In genomic region chr17:59706900-59707181, GRCh38 we compare ENCODE assay signal across 8 cellular contexts. TPM values are rescaled to one million over a fixed set of nuclear protein-coding genes. Genes with fewer than 3 reads are reported as not detected.
DNase-seq lines count a peak whose midpoint lies in the region; ATAC-seq and TF ChIP-seq lines count a peak whose summit lies in the region.

No MANE protein-coding gene starts in this region.

- H3K36me3 ChIP-seq in esophagus muscularis mucosa (peaks cover 0 to 9% (median 0%) of the 10 kb centered on the region in 4 donors), sigmoid colon (no peaks in the 10 kb centered on the region)

- TF ChIP-seq CTCF in GM12865 (IDR thresholded peaks at IDR 0.05; ENCODE audit: insufficient read depth, low read depth, low read length, missing control alignments), result no peak
- no peak for TF ChIP-seq CTCF in VCaP (conservative IDR thresholded peaks at IDR 0.05)
- TF ChIP-seq CTCF in esophagus muscularis mucosa (IDR thresholded peaks at IDR 0.05), result no peak
- no peak for TF ChIP-seq CTCF in sigmoid colon (IDR thresholded peaks at IDR 0.05)

- no peak for TF ChIP-seq EP300 in esophagus muscularis mucosa (IDR thresholded peaks at IDR 0.05)
- no peak for TF ChIP-seq EP300 in sigmoid colon (IDR thresholded peaks at IDR 0.05)

- TF ChIP-seq POLR2A in esophagus muscularis mucosa (IDR thresholded peaks at IDR 0.05; ENCODE audit: low read depth) (no peak), sigmoid colon (IDR thresholded peaks at IDR 0.05) (no peak)

- H3K4me3 ChIP-seq in GM12865 (ENCODE audit: low read depth, low read length) (peak overlapping the region; percentile 88), esophagus muscularis mucosa (peak overlapping the region; percentile 76 to 92 (median 76)), sigmoid colon (peak overlapping the region; percentile 64 to 86 (median 80))

- H3K9me3 ChIP-seq in esophagus muscularis mucosa (no peaks in the 10 kb centered on the region), sigmoid colon (no peaks in the 10 kb centered on the region)

- ATAC-seq in HG03439 (IDR thresholded peaks at IDR 0.05; ENCODE audit: unreplicated experiment), result no peak

- H3K27ac ChIP-seq in VCaP (peak overlapping the region; percentile 96), esophagus muscularis mucosa (replicated peaks in 1 of 4) (peak overlapping the region; percentile 90 to 96 (median 92)), sigmoid colon (peak overlapping the region; percentile 89 to 96 (median 92))

- H3K4me1 ChIP-seq in esophagus muscularis mucosa (peaks cover 29 to 52% (median 48%) of the 10 kb centered on the region in 4 donors), sigmoid colon (peaks cover 0 to 46% (median 37%) of the 10 kb centered on the region in 4 donors)

- no peaks in the 10 kb centered on the region for H3K27me3 ChIP-seq in esophagus muscularis mucosa
- H3K27me3 ChIP-seq in sigmoid colon, result no peaks in the 10 kb centered on the region

- WGBS in esophagus muscularis mucosa, result 0% methylated on average over 4 of the region's 14 CpGs
- WGBS in sigmoid colon, 2 donors, result 1% methylated on average over 14 of the region's 14 CpGs

- DNase-seq in GM12865 (ENCODE audit: low read depth), result no peak
- no peak for DNase-seq in esophagus muscularis mucosa (ENCODE audit: extremely low spot score)
- no peak for DNase-seq in sigmoid colon
- no peak for DNase-seq in epidermal melanocyte (ENCODE audit: insufficient read length, low spot score)
- no peak for DNase-seq in NCI-H2029 (lab: John Stamatoyannopoulos, UW)
- no peak for DNase-seq in iPS-NIHi11 (ENCODE audit: low spot score)

- intact Hi-C loops in esophagus muscularis mucosa (cut with DNase I), result no loop called here
- intact Hi-C loops in sigmoid colon (cut with DNase I), result loop anchor here (1.0 to 5.0 kb wide), 2 partner anchors 88 to 140 kb away; partner anchors contain the start of gene CLTC

RNA-seq across cellular contexts. Expression of gene PTRH2, which starts 0.4 kb away (rescaled TPM):
- 10 to 100 TPM; 11.4 to 31.1 (median 15.2) TPM for total RNA-seq in esophagus muscularis mucosa
- total RNA-seq in sigmoid colon, result 10 to 100 TPM; 21.8 to 36.2 (median 24.1) TPM
- 10 to 100 TPM in 2 of 3 donors, 1 to 10 TPM in 1; 9.0 to 38.2 (median 16.2) TPM for polyA plus RNA-seq in sigmoid colon

RNA-seq across cellular contexts. Expression of gene VMP1, which starts 0.6 kb away (rescaled TPM):
- total RNA-seq in esophagus muscularis mucosa (100 to 1,000 TPM in 1 of 4 donors, 10 to 100 TPM in 3; 47.3 to 137 (median 59.6) TPM), sigmoid colon (100 to 1,000 TPM in 3 of 4 donors, 10 to 100 TPM in 1; 92.7 to 247 (median 139) TPM)
- polyA plus RNA-seq in sigmoid colon, result 100 to 1,000 TPM in 1 of 3 donors, 10 to 100 TPM in 2; 26.1 to 132 (median 35.4) TPM
